ENCODE assay signal across 33 cellular contexts in genomic region chr7:114243646-114244045, GRCh38.
"Had no signal": no experiment of that assay in that cellular context is flagged by ENCODE, and none has a peak within 500 bp of the region (broad histone marks: within the 10 kb centered on the region; RNA-seq: fewer than 3 reads in every experiment).

No MANE protein-coding gene starts in this region.

- H3K27ac Mint-ChIP-seq: activated CD4-positive, alpha-beta T cell treated with anti-CD3 and anti-CD28 coated beads, Interleukin-2, amount 10 ng/mL, durations not matched to agents 24 days and 14 days; activated CD8-positive, alpha-beta T cell treated with anti-CD3 and anti-CD28 coated beads for 36 hours; activated naive CD4-positive, alpha-beta T cell treated with anti-CD3 and anti-CD28 coated beads, Interleukin-2, amount 50 U/mL, for 24 hours; activated T-helper 1 cell treated with anti-CD3 and anti-CD28 coated beads, Interleukin-12 subunit alpha, Interleukin-12 subunit beta, Interleukin-2, Interleukin-4 antibody, amounts not matched to agents 30 ng/mL and 10 ng/mL and 1 ng/mL, durations not matched to agents 14 hours and 24 hours and 36 hours; effector memory CD8-positive, alpha-beta T cell; naive B cell; neural progenitor cell; stimulated activated memory B cell treated with anti-CD40 and anti-IgM and Interleukin-4, amounts not matched to agents 10 μg/mL and 1 μg/mL and 100 μg/mL, for 72 hours; T-cell; T-helper 2 cell treated with Interferon-gamma antibody and Interleukin-4, amounts not matched to agents 5 μg/mL and 100 μg/mL, for 36 hours had no signal

- H3K27me3 Mint-ChIP-seq: activated CD4-positive, alpha-beta T cell treated with anti-CD3 and anti-CD28 coated beads, Interleukin-2, amount 10 ng/mL, durations not matched to agents 24 days and 14 days; activated CD8-positive, alpha-beta T cell treated with anti-CD3 and anti-CD28 coated beads for 36 hours; activated naive CD4-positive, alpha-beta T cell treated with anti-CD3 and anti-CD28 coated beads, Interleukin-2, amount 50 U/mL, for 24 hours; effector memory CD8-positive, alpha-beta T cell; naive B cell; stimulated activated memory B cell treated with anti-CD40 and anti-IgM and Interleukin-4, amounts not matched to agents 10 μg/mL and 1 μg/mL and 100 μg/mL, for 72 hours; T-cell had no signal

- H3K9me3 Mint-ChIP-seq: activated CD4-positive, alpha-beta T cell treated with anti-CD3 and anti-CD28 coated beads, Interleukin-2, amount 10 ng/mL, durations not matched to agents 24 days and 14 days; activated CD8-positive, alpha-beta T cell treated with anti-CD3 and anti-CD28 coated beads for 36 hours; activated naive CD4-positive, alpha-beta T cell treated with anti-CD3 and anti-CD28 coated beads, Interleukin-2, amount 50 U/mL, for 24 hours; neural progenitor cell; stimulated activated memory B cell treated with anti-CD40 and anti-IgM and Interleukin-4, amounts not matched to agents 10 μg/mL and 1 μg/mL and 100 μg/mL, for 72 hours; T-cell; T-helper 2 cell treated with Interferon-gamma antibody and Interleukin-4, amounts not matched to agents 5 μg/mL and 100 μg/mL, for 36 hours had no signal

- H3K4me3 ChIP-seq: dorsolateral prefrontal cortex, left lung, lung, neural progenitor cell, ovary, prostate gland, skin epidermis, stomach, suprapubic skin, transverse colon had no signal

- H3K27me3 ChIP-seq: left lung, neural progenitor cell, ovary, stomach, suprapubic skin, transverse colon had no signal

- ATAC-seq: activated CD4-positive, CD25-positive, alpha-beta regulatory T cell treated with anti-CD3 and anti-CD28 coated beads, Interleukin-2, amount 50 U/mL, for 24 hours; activated CD8-positive, alpha-beta T cell treated with anti-CD3 and anti-CD28 coated beads for 36 hours; effector memory CD8-positive, alpha-beta T cell; esophagus mucosa; right cardiac atrium; stimulated activated memory B cell treated with anti-CD40 and anti-IgM and Interleukin-4, amounts not matched to agents 10 μg/mL and 1 μg/mL and 100 μg/mL, for 72 hours; T-cell had no signal

- H3K4me3 Mint-ChIP-seq: activated CD4-positive, alpha-beta T cell treated with anti-CD3 and anti-CD28 coated beads, Interleukin-2, amount 10 ng/mL, durations not matched to agents 24 days and 14 days; activated CD8-positive, alpha-beta T cell treated with anti-CD3 and anti-CD28 coated beads for 36 hours; activated naive CD4-positive, alpha-beta T cell treated with anti-CD3 and anti-CD28 coated beads, Interleukin-2, amount 50 U/mL, for 24 hours; activated T-helper 1 cell treated with anti-CD3 and anti-CD28 coated beads, Interleukin-12 subunit alpha, Interleukin-12 subunit beta, Interleukin-2, Interleukin-4 antibody, amounts not matched to agents 30 ng/mL and 10 ng/mL and 1 ng/mL, durations not matched to agents 14 hours and 24 hours and 36 hours; effector memory CD8-positive, alpha-beta T cell; naive B cell; neural progenitor cell; stimulated activated memory B cell treated with anti-CD40 and anti-IgM and Interleukin-4, amounts not matched to agents 10 μg/mL and 1 μg/mL and 100 μg/mL, for 72 hours; T-cell; T-helper 2 cell treated with Interferon-gamma antibody and Interleukin-4, amounts not matched to agents 5 μg/mL and 100 μg/mL, for 36 hours had no signal

- DNase-seq: activated CD4-positive, alpha-beta T cell treated with anti-CD3 and anti-CD28 coated beads, Interleukin-2, amount 10 ng/mL, durations not matched to agents 24 days and 14 days; activated CD8-positive, alpha-beta T cell treated with anti-CD3 and anti-CD28 coated beads for 36 hours; activated gamma-delta T cell; anterior cingulate cortex; central memory CD4-positive, alpha-beta T cell; dorsolateral prefrontal cortex; effector memory CD8-positive, alpha-beta T cell; foreskin melanocyte; glutamatergic neuron; hippocampal formation; left lung; naive B cell; ovary; right cardiac atrium; stimulated activated CD4-positive, alpha-beta T cell treated with anti-CD3 and anti-CD28 coated beads, Interleukin-1b, Interleukin-23, amount 100 ng/mL, for 48 hours; stomach; T-cell; transverse colon had no signal

- H3K27ac ChIP-seq: left lung, neural progenitor cell, ovary, prostate gland, skin epidermis, stomach, suprapubic skin, transverse colon, VCaP had no signal

- H3K9me3 ChIP-seq: left lung, ovary, prostate gland, stomach, suprapubic skin, transverse colon had no signal

- H3K36me3 ChIP-seq: left lung, neural progenitor cell, ovary, prostate gland, stomach, suprapubic skin, transverse colon had no signal

- FAIRE-seq: colon, endothelial cell of umbilical vein, urothelium cell line had no signal

- H3K4me1 Mint-ChIP-seq: activated CD4-positive, alpha-beta T cell treated with anti-CD3 and anti-CD28 coated beads, Interleukin-2, amount 10 ng/mL, durations not matched to agents 24 days and 14 days; activated naive CD4-positive, alpha-beta T cell treated with anti-CD3 and anti-CD28 coated beads, Interleukin-2, amount 50 U/mL, for 24 hours; naive B cell; stimulated activated memory B cell treated with anti-CD40 and anti-IgM and Interleukin-4, amounts not matched to agents 10 μg/mL and 1 μg/mL and 100 μg/mL, for 72 hours; T-cell had no signal

- H3K36me3 Mint-ChIP-seq: activated naive CD4-positive, alpha-beta T cell treated with anti-CD3 and anti-CD28 coated beads, Interleukin-2, amount 50 U/mL, for 24 hours; naive B cell; neural progenitor cell; stimulated activated memory B cell treated with anti-CD40 and anti-IgM and Interleukin-4, amounts not matched to agents 10 μg/mL and 1 μg/mL and 100 μg/mL, for 72 hours; T-cell had no signal

- H3K4me1 ChIP-seq: left lung, prostate gland, stomach, suprapubic skin had no signal
